8 cellular contexts compared by ENCODE assay signal in the genomic region with DNA sequence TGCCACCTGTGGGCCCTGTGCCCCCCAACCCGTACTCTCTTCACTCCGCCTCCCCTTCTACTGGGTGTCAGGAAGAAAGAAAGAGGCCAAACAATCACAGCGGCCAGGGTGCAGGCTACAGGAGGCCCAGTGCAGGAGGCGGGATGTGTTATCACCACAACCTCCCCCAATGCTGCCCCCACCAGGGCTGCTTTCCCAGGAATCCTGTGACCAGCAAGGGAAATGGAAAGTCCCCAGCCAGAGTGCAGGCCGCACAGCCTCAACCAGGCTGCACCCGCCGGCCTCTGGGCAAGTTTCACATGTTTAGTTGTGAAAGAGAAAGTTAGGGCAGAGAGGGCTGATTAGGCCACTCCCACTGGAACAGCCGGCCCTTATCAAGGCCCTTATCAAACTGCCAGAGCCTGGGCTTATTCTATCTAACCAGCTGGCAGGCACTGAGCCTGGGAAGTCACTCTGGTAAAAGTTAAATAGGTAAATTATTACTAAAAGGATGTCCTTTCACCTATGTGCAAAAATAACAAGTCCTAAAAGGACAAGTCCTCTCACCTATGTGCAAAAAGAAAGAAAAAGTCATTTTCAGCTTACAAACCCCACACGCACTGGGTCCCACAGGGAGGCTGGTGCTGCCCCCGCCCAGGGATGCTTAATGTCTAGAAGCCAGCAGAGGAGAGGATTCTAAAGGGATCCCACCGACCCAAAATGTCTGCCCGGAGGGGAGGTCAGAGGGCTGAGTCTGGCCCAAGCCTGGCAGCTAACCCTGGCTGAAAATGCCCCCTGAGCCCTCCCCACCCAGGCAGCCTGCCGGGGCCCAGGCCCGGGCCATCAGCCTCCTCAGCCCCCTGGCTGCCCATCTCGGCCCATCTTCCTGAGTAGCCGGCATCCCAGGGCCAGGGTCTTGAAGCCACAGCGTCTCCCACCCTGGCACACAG. TPM values are rescaled to one million over a fixed set of nuclear protein-coding genes. Genes with fewer than 3 reads are reported as not detected.
DNase-seq lines count a peak whose midpoint lies in the region; ATAC-seq and TF ChIP-seq lines count a peak whose summit lies in the region.

No MANE protein-coding gene starts in this region.

- peak; percentile 89 for ATAC-seq in GM21786 (IDR thresholded peaks at IDR 0.05; ENCODE audit: unreplicated experiment)

- intact Hi-C loops in posterior vena cava (cut with DNase I): no loop called here

- DNase-seq in M059J (ENCODE audit: low read depth): peak; percentile 93
- peak; percentile 38 for DNase-seq in activated T-cell treated with anti-CD3 and anti-CD28 coated beads for 4 hours
- peak; percentile 88 for DNase-seq in fibroblast of the aortic adventitia (ENCODE audit: low read depth)
- DNase-seq in posterior vena cava (ENCODE audit: low spot score): peak; percentile 90
- DNase-seq in NCI-H2081 (lab: John Stamatoyannopoulos, UW): no peak
- no peak for DNase-seq in superior temporal gyrus (ENCODE audit: extremely low spot score)

- H3K4me3 ChIP-seq in GM08714 (ENCODE audit: low read length): peak overlapping the region; percentile 22; the same call in 1 of the 2 replicates
- peak overlapping the region; percentile 14 for H3K4me3 ChIP-seq in fibroblast of the aortic adventitia (ENCODE audit: low read depth, low read length)

- TF ChIP-seq CTCF in fibroblast of the aortic adventitia (IDR thresholded peaks at IDR 0.05; ENCODE audit: insufficient read depth, low read length): no peak

RNA-seq across cellular contexts. Expression of a gene that starts 33.7 kb away (rescaled TPM):
- 102 and 113 TPM in 2 replicates for total RNA-seq in M059J (2014; rRNA removed; shearing (Covaris generic))
- 4.8 and 16.0 TPM in 2 replicates for total RNA-seq in fibroblast of the aortic adventitia (ENCODE audit: low replicate concordance)
- total RNA-seq in posterior vena cava: 10 to 100 TPM; 17.6 to 26.5 TPM

RNA-seq across cellular contexts. Expression of a gene that starts 59.9 kb away (rescaled TPM):
- total RNA-seq in M059J (2014; rRNA removed; shearing (Covaris generic)): 0.47 and 1.0 TPM in 2 replicates
- total RNA-seq in fibroblast of the aortic adventitia (ENCODE audit: low replicate concordance) (0.09 and 0.65 TPM in 2 replicates), posterior vena cava (under 1 TPM in 1 of 2 donors, not detected in 1; 0.14 TPM)

Comparison
In these comparisons a context has a peak if more than half of its experiments do, and no peak if none do; other contexts are left out.
1. DNase-seq: peak in M059J (single experiment), activated T-cell treated with anti-CD3 and anti-CD28 coated beads for 4 hours (single experiment), fibroblast of the aortic adventitia (single experiment) and posterior vena cava (single experiment); none in NCI-H2081 (0 of 2) and superior temporal gyrus (single experiment).